1 cellular context compared by ENCODE assay signal in the genomic region with DNA sequence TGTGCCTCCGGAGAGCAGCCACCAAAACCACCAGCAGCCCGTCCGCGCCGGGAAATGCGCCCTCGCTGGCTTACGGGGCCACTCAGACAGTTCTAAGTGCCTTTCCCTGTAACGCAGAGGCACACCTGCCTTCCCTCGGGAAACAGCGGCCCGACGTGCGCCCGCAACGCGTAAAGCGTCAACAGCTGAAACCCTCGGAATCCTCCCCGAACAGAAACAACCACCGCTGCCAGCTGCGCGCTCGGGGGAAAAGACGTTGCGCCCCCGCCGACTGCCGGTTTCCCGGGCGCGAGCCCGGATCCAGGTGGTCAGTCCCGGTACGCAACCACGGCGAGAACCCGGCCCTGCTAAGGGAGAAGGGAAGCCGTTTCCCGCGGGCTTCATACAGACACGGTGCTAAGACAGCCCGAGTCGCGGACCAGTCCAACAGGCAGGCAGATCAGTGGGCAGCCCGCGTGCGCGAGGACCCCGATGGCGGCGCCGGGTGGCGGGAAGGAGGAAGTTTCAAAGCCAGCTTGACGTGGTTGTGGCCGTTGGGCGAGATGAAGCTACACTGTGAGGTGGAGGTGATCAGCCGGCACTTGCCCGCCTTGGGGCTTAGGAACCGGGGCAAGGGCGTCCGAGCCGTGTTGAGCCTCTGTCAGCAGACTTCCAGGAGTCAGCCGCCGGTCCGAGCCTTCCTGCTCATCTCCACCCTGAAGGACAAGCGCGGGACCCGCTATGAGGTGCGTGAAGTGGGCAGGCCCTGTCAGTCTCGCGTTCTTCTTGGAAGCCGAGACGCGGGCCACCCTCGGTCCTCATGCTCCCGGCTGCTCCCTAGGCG.
TF ChIP-seq lines count a peak whose summit lies in the region.

A gene with protein sequence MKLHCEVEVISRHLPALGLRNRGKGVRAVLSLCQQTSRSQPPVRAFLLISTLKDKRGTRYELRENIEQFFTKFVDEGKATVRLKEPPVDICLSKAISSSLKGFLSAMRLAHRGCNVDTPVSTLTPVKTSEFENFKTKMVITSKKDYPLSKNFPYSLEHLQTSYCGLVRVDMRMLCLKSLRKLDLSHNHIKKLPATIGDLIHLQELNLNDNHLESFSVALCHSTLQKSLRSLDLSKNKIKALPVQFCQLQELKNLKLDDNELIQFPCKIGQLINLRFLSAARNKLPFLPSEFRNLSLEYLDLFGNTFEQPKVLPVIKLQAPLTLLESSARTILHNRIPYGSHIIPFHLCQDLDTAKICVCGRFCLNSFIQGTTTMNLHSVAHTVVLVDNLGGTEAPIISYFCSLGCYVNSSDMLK (plus strand): TSS at position 462 of the 823 bp plus-strand sequence. CDS start 81 bp downstream, at position 543.

TF ChIP-seq in K562, 482 proteins besides CTCF, POLR2A, EP300 and RAD21 (continued from another document and continues in another):
- TF ChIP-seq, protein P1, sequence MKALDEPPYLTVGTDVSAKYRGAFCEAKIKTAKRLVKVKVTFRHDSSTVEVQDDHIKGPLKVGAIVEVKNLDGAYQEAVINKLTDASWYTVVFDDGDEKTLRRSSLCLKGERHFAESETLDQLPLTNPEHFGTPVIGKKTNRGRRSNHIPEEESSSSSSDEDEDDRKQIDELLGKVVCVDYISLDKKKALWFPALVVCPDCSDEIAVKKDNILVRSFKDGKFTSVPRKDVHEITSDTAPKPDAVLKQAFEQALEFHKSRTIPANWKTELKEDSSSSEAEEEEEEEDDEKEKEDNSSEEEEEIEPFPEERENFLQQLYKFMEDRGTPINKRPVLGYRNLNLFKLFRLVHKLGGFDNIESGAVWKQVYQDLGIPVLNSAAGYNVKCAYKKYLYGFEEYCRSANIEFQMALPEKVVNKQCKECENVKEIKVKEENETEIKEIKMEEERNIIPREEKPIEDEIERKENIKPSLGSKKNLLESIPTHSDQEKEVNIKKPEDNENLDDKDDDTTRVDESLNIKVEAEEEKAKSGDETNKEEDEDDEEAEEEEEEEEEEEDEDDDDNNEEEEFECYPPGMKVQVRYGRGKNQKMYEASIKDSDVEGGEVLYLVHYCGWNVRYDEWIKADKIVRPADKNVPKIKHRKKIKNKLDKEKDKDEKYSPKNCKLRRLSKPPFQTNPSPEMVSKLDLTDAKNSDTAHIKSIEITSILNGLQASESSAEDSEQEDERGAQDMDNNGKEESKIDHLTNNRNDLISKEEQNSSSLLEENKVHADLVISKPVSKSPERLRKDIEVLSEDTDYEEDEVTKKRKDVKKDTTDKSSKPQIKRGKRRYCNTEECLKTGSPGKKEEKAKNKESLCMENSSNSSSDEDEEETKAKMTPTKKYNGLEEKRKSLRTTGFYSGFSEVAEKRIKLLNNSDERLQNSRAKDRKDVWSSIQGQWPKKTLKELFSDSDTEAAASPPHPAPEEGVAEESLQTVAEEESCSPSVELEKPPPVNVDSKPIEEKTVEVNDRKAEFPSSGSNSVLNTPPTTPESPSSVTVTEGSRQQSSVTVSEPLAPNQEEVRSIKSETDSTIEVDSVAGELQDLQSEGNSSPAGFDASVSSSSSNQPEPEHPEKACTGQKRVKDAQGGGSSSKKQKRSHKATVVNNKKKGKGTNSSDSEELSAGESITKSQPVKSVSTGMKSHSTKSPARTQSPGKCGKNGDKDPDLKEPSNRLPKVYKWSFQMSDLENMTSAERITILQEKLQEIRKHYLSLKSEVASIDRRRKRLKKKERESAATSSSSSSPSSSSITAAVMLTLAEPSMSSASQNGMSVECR (CRISPR knock-in tag; IDR thresholded peaks at IDR 0.05): peak; percentile 89
- peak; percentile 92; the same call in 1 of the 2 replicates for TF ChIP-seq PHF8 (IDR thresholded peaks at IDR 0.05; ENCODE audit: borderline replicate concordance, low read length)
- TF ChIP-seq, protein P2, sequence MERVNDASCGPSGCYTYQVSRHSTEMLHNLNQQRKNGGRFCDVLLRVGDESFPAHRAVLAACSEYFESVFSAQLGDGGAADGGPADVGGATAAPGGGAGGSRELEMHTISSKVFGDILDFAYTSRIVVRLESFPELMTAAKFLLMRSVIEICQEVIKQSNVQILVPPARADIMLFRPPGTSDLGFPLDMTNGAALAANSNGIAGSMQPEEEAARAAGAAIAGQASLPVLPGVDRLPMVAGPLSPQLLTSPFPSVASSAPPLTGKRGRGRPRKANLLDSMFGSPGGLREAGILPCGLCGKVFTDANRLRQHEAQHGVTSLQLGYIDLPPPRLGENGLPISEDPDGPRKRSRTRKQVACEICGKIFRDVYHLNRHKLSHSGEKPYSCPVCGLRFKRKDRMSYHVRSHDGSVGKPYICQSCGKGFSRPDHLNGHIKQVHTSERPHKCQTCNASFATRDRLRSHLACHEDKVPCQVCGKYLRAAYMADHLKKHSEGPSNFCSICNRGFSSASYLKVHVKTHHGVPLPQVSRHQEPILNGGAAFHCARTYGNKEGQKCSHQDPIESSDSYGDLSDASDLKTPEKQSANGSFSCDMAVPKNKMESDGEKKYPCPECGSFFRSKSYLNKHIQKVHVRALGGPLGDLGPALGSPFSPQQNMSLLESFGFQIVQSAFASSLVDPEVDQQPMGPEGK (CRISPR knock-in tag; IDR thresholded peaks at IDR 0.05; ENCODE audit: borderline replicate concordance): no peak
- 0 out of 4 replicates have a peak, but pooled peaks of 1 of the 2 experiments have one; percentile 51 for TF ChIP-seq FOXA3 (CRISPR knock-in tag; conservative IDR thresholded peaks at IDR 0.05 in 1 of 2, IDR thresholded peaks at IDR 0.05 in 1 of 2)
- TF ChIP-seq CBFA2T3 (IDR thresholded peaks at IDR 0.05): no peak
- no peak for TF ChIP-seq ZBTB8A (IDR thresholded peaks at IDR 0.05; ENCODE audit: partially characterized antibody)
- peak; percentile 91; the same call in 1 of the 2 replicates for TF ChIP-seq NFRKB (IDR thresholded peaks at IDR 0.05; ENCODE audit: low read depth)
- TF ChIP-seq ESRRA (IDR thresholded peaks at IDR 0.05; ENCODE audit: borderline replicate concordance, low read depth): 0 out of 2 replicates have a peak, but pooled peaks have one; percentile 37
- TF ChIP-seq SIN3B (IDR thresholded peaks at IDR 0.05; ENCODE audit: low read depth): peak; percentile 57; the same call in 1 of the 2 replicates
- no peak for TF ChIP-seq JUND (IDR thresholded peaks at IDR 0.05; ENCODE audit: borderline replicate concordance, low read depth, low read length)
- TF ChIP-seq JUND (tag; IDR thresholded peaks at IDR 0.05; ENCODE audit: borderline replicate concordance, low read depth, low read length): peak; percentile 42; the same call in 1 of the 3 replicates
- TF ChIP-seq MAZ (CRISPR knock-in tag; conservative IDR thresholded peaks at IDR 0.05 in 1 of 2, IDR thresholded peaks at IDR 0.05 in 1 of 2): peak; percentile 36 to 48; a peak in 1 of 4 replicates
- 0 out of 4 replicates have a peak, but pooled peaks of 1 of the 2 experiments have one; percentile 73 for TF ChIP-seq TEAD1 (CRISPR knock-in tag; IDR thresholded peaks at IDR 0.05)
- peak; percentile 3 to 31; a peak in 1 of 4 replicates for TF ChIP-seq SIN3A (IDR thresholded peaks at IDR 0.05; ENCODE audit: borderline replicate concordance in 2 of 2, control insufficient read depth in 1 of 2, low read depth in 2 of 2, low read length in 2 of 2)
- TF ChIP-seq ZNF174 (CRISPR knock-in tag; IDR thresholded peaks at IDR 0.05): no peak
- TF ChIP-seq POLR2AphosphoS5 (IDR thresholded peaks at IDR 0.05; ENCODE audit: control insufficient read depth, insufficient read depth, low read depth, low read length): peak; percentile 78
- TF ChIP-seq NFE2 (IDR thresholded peaks at IDR 0.05; ENCODE audit: low read depth): peak; percentile 70
- TF ChIP-seq, protein P3, sequence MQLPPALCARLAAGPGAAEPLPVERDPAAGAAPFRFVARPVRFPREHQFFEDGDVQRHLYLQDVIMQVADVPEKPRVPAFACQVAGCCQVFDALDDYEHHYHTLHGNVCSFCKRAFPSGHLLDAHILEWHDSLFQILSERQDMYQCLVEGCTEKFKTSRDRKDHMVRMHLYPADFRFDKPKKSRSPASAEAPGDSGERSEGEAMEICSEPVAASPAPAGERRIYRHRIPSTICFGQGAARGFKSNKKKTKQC (CRISPR knock-in tag; IDR thresholded peaks at IDR 0.05): no peak; the same call in 1 of the 2 replicates
- TF ChIP-seq GABPB1 (CRISPR knock-in tag; IDR thresholded peaks at IDR 0.05): peak; percentile 15; the same call in 1 of the 2 replicates
- no peak for TF ChIP-seq HNRNPK (IDR thresholded peaks at IDR 0.05; ENCODE audit: low read depth, low read length, poor library complexity, severe bottlenecking)
- TF ChIP-seq NR2C1 (IDR thresholded peaks at IDR 0.05): no peak
- 0 out of 2 replicates have a peak, but pooled peaks have one; percentile 42 for TF ChIP-seq NR2C1 (tag; IDR thresholded peaks at IDR 0.05)
- peak; percentile 55; the same call in 1 of the 2 replicates for TF ChIP-seq MAX (CRISPR knock-in tag; IDR thresholded peaks at IDR 0.05)
- peak; percentile 77 for TF ChIP-seq HINFP (tag; conservative IDR thresholded peaks at IDR 0.05; ENCODE audit: low read depth)
- no peak for TF ChIP-seq HSF4 (CRISPR knock-in tag; IDR thresholded peaks at IDR 0.05; ENCODE audit: borderline replicate concordance)
- peak; percentile 78 to 83 for TF ChIP-seq NRF1 (conservative IDR thresholded peaks at IDR 0.05 in 1 of 2, IDR thresholded peaks at IDR 0.05 in 1 of 2)
- no peak for TF ChIP-seq JUNB (CRISPR knock-in tag; conservative IDR thresholded peaks at IDR 0.05)
- TF ChIP-seq POLR2G (IDR thresholded peaks at IDR 0.05; ENCODE audit: low read depth, low read length): peak; percentile 96
- TF ChIP-seq FIP1L1 (IDR thresholded peaks at IDR 0.05; ENCODE audit: low read depth, low read length, poor library complexity, severe bottlenecking): peak; percentile 77
- TF ChIP-seq, protein P4, sequence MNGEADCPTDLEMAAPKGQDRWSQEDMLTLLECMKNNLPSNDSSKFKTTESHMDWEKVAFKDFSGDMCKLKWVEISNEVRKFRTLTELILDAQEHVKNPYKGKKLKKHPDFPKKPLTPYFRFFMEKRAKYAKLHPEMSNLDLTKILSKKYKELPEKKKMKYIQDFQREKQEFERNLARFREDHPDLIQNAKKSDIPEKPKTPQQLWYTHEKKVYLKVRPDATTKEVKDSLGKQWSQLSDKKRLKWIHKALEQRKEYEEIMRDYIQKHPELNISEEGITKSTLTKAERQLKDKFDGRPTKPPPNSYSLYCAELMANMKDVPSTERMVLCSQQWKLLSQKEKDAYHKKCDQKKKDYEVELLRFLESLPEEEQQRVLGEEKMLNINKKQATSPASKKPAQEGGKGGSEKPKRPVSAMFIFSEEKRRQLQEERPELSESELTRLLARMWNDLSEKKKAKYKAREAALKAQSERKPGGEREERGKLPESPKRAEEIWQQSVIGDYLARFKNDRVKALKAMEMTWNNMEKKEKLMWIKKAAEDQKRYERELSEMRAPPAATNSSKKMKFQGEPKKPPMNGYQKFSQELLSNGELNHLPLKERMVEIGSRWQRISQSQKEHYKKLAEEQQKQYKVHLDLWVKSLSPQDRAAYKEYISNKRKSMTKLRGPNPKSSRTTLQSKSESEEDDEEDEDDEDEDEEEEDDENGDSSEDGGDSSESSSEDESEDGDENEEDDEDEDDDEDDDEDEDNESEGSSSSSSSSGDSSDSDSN (IDR thresholded peaks at IDR 0.05; ENCODE audit: borderline replicate concordance in 1 of 2, low read depth in 2 of 2, low read length in 2 of 2): peak in 1 of 2 experiments; percentile 95; a peak in 2 of 4 replicates
- peak; percentile 58; the same call in 1 of the 2 replicates for TF ChIP-seq ELF1 (tag; IDR thresholded peaks at IDR 0.05)
- TF ChIP-seq MXI1 (IDR thresholded peaks at IDR 0.05; ENCODE audit: low read depth, low read length): 0 out of 2 replicates have a peak, but pooled peaks have one; percentile 3
- TF ChIP-seq CTBP1 (IDR thresholded peaks at IDR 0.05; ENCODE audit: borderline replicate concordance): peak; percentile 34; the same call in 1 of the 2 replicates
- TF ChIP-seq ZNF766 (CRISPR knock-in tag; conservative IDR thresholded peaks at IDR 0.05): 0 out of 2 replicates have a peak, but pooled peaks have one; percentile 21
- peak; percentile 94 for TF ChIP-seq EP400 (IDR thresholded peaks at IDR 0.05)
- TF ChIP-seq MED1 (CRISPR knock-in tag; IDR thresholded peaks at IDR 0.05; ENCODE audit: borderline replicate concordance): no peak
- TF ChIP-seq NCOR1 (IDR thresholded peaks at IDR 0.05): 0 out of 2 replicates have a peak, but pooled peaks have one; percentile 32
- peak; percentile 11 for TF ChIP-seq BRD9 (IDR thresholded peaks at IDR 0.05; ENCODE audit: low read depth, partially characterized antibody)
- peak; percentile 87 for TF ChIP-seq RBBP5 (IDR thresholded peaks at IDR 0.05; ENCODE audit: borderline replicate concordance, insufficient read depth, low read length, poor library complexity, severe bottlenecking)
- TF ChIP-seq RBFOX2 (IDR thresholded peaks at IDR 0.05; ENCODE audit: low read depth, low read length): peak; percentile 97
- TF ChIP-seq SAFB (IDR thresholded peaks at IDR 0.05; ENCODE audit: borderline replicate concordance, low read depth, low read length): 0 out of 2 replicates have a peak, but pooled peaks have one; percentile 23
- no peak for TF ChIP-seq HNRNPUL1 (IDR thresholded peaks at IDR 0.05; ENCODE audit: low read length)
- peak; percentile 73; the same call in 1 of the 2 replicates for TF ChIP-seq CREB3L1 (IDR thresholded peaks at IDR 0.05; ENCODE audit: borderline replicate concordance, low read depth)
